ENCODE assay signal across 29 cellular contexts in the genomic region with DNA sequence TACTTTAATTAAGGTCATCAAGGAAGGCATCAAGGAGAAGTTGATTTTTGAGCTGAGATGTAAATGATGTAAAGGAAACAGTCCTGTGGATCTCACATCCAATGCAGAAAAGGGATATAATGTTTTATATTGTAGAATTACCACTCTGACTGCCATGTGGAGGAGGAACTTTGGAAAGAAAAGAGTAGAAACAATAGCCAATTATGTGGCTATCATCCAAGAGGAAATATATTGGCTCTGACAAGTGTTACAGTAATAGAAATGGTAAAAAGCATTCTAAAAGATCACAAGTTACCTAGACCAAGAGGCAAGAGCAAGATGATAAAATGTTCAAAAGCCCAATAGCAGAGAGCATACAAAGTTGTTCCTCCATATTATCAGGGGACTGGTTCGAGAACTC.
"Had no signal": no experiment of that assay in that cellular context is flagged by ENCODE, and none has a peak within 500 bp of the region (broad histone marks: within the 10 kb centered on the region; RNA-seq: fewer than 3 reads in every experiment).

No MANE protein-coding gene starts in this region.

- H3K9me3 Mint-ChIP-seq: effector memory CD8-positive, alpha-beta T cell had no signal

- H3K4me3 ChIP-seq: ascending aorta, breast epithelium, cardiac muscle cell, colonic mucosa, esophagus squamous epithelium had no signal

- H3K9me3 ChIP-seq: breast epithelium, colonic mucosa, esophagus squamous epithelium had no signal

- H3K27me3 Mint-ChIP-seq: activated CD4-positive, alpha-beta memory T cell treated with anti-CD3 and anti-CD28 coated beads for 36 hours; activated CD4-positive, alpha-beta T cell treated with anti-CD3 and anti-CD28 coated beads for 36 hours; activated CD4-positive, alpha-beta T cell treated with anti-CD3 and anti-CD28 coated beads, Interleukin-2, amount 10 ng/mL, durations not matched to agents 24 days and 14 days; activated CD8-positive, alpha-beta memory T cell treated with anti-CD3 and anti-CD28 coated beads, Interleukin-2, amount 10 ng/mL, durations not matched to agents 7 days and 5 days; activated naive CD4-positive, alpha-beta T cell treated with anti-CD3 and anti-CD28 coated beads, Interleukin-2, amount 10 ng/mL, durations not matched to agents 7 days and 5 days; activated naive CD8-positive, alpha-beta T cell treated with anti-CD3 and anti-CD28 coated beads, Interleukin-2, amount 10 ng/mL, durations not matched to agents 7 days and 5 days; effector memory CD8-positive, alpha-beta T cell had no signal

- H3K4me3 Mint-ChIP-seq: activated CD4-positive, alpha-beta memory T cell treated with anti-CD3 and anti-CD28 coated beads for 36 hours; activated CD4-positive, alpha-beta T cell treated with anti-CD3 and anti-CD28 coated beads for 36 hours; activated CD4-positive, alpha-beta T cell treated with anti-CD3 and anti-CD28 coated beads, Interleukin-2, amount 10 ng/mL, durations not matched to agents 24 days and 14 days; activated CD8-positive, alpha-beta memory T cell treated with anti-CD3 and anti-CD28 coated beads, Interleukin-2, amount 10 ng/mL, durations not matched to agents 7 days and 5 days; activated CD8-positive, alpha-beta T cell treated with anti-CD3 and anti-CD28 coated beads, Interleukin-2, amount 10 ng/mL, durations not matched to agents 7 days and 5 days; activated naive CD4-positive, alpha-beta T cell treated with anti-CD3 and anti-CD28 coated beads, Interleukin-2, amount 10 ng/mL, durations not matched to agents 7 days and 5 days; activated naive CD8-positive, alpha-beta T cell treated with anti-CD3 and anti-CD28 coated beads, Interleukin-2, amount 10 ng/mL, durations not matched to agents 7 days and 5 days; brain; effector memory CD8-positive, alpha-beta T cell had no signal

- H3K4me1 Mint-ChIP-seq: activated CD4-positive, alpha-beta T cell treated with anti-CD3 and anti-CD28 coated beads for 36 hours; activated naive CD4-positive, alpha-beta T cell treated with anti-CD3 and anti-CD28 coated beads, Interleukin-2, amount 10 ng/mL, durations not matched to agents 7 days and 5 days had no signal

- DNase-seq: activated CD4-positive, alpha-beta memory T cell treated with anti-CD3 and anti-CD28 coated beads for 36 hours; activated CD4-positive, alpha-beta T cell treated with anti-CD3 and anti-CD28 coated beads for 36 hours; activated CD4-positive, alpha-beta T cell treated with anti-CD3 and anti-CD28 coated beads, Interleukin-2, amount 10 ng/mL, durations not matched to agents 24 days and 14 days; activated CD4-positive, CD25-positive, alpha-beta regulatory T cell; activated CD4-positive, CD25-positive, alpha-beta regulatory T cell treated with anti-CD3 and anti-CD28 coated beads, Interleukin-2, amount 50 U/mL, for 72 hours; activated CD8-positive, alpha-beta memory T cell treated with anti-CD3 and anti-CD28 coated beads, Interleukin-2, amount 10 ng/mL, durations not matched to agents 7 days and 5 days; activated CD8-positive, alpha-beta memory T cell treated with anti-CD3 and anti-CD28 coated beads, Interleukin-2, amount 50 U/mL, for 4 hours; activated CD8-positive, alpha-beta T cell treated with anti-CD3 and anti-CD28 coated beads, Interleukin-2, amount 10 ng/mL, durations not matched to agents 7 days and 5 days; activated gamma-delta T cell; activated naive CD4-positive, alpha-beta T cell; activated naive CD4-positive, alpha-beta T cell treated with anti-CD3 and anti-CD28 coated beads, Interleukin-2, amount 10 ng/mL, durations not matched to agents 7 days and 5 days; activated naive CD8-positive, alpha-beta T cell treated with anti-CD3 and anti-CD28 coated beads, Interleukin-2, amount 10 ng/mL, durations not matched to agents 7 days and 5 days; activated T-cell treated with anti-CD3 and anti-CD28 coated beads, Interleukin-2, amount 50 U/mL, for 1 hour; activated T-cell treated with anti-CD3 and anti-CD28 coated beads, Interleukin-2, amount 50 U/mL, for 48 hours; central memory CD4-positive, alpha-beta T cell; cerebellar nuclear complex; colonic mucosa; effector CD4-positive, alpha-beta T cell; effector memory CD8-positive, alpha-beta T cell; esophagus squamous epithelium; foreskin fibroblast; head of caudate nucleus; T-helper 2 cell had no signal

- H3K4me1 ChIP-seq: ascending aorta, breast epithelium, colonic mucosa, esophagus squamous epithelium had no signal

- ATAC-seq: activated CD4-positive, alpha-beta T cell treated with anti-CD3 and anti-CD28 coated beads for 36 hours; activated CD8-positive, alpha-beta memory T cell treated with anti-CD3 and anti-CD28 coated beads, Interleukin-2, amount 10 ng/mL, durations not matched to agents 7 days and 5 days; activated CD8-positive, alpha-beta T cell treated with anti-CD3 and anti-CD28 coated beads, Interleukin-2, amount 10 ng/mL, durations not matched to agents 7 days and 5 days; activated naive CD4-positive, alpha-beta T cell treated with anti-CD3 and anti-CD28 coated beads, Interleukin-2, amount 50 U/mL, for 72 hours; effector memory CD8-positive, alpha-beta T cell had no signal

- H3K36me3 ChIP-seq: breast epithelium, colonic mucosa had no signal

- H3K27ac ChIP-seq: ascending aorta, breast epithelium, cardiac muscle cell, colonic mucosa, epithelial cell of prostate, esophagus squamous epithelium had no signal

- H3K27ac Mint-ChIP-seq: activated CD4-positive, alpha-beta memory T cell treated with anti-CD3 and anti-CD28 coated beads for 36 hours; activated CD4-positive, alpha-beta T cell treated with anti-CD3 and anti-CD28 coated beads for 36 hours; activated CD4-positive, alpha-beta T cell treated with anti-CD3 and anti-CD28 coated beads, Interleukin-2, amount 10 ng/mL, durations not matched to agents 24 days and 14 days; activated CD8-positive, alpha-beta memory T cell treated with anti-CD3 and anti-CD28 coated beads, Interleukin-2, amount 10 ng/mL, durations not matched to agents 7 days and 5 days; activated CD8-positive, alpha-beta T cell treated with anti-CD3 and anti-CD28 coated beads, Interleukin-2, amount 10 ng/mL, durations not matched to agents 7 days and 5 days; activated naive CD4-positive, alpha-beta T cell treated with anti-CD3 and anti-CD28 coated beads, Interleukin-2, amount 10 ng/mL, durations not matched to agents 7 days and 5 days; activated naive CD4-positive, alpha-beta T cell treated with anti-CD3 and anti-CD28 coated beads, Interleukin-2, amount 50 U/mL, for 72 hours; activated naive CD8-positive, alpha-beta T cell treated with anti-CD3 and anti-CD28 coated beads, Interleukin-2, amount 10 ng/mL, durations not matched to agents 7 days and 5 days; brain had no signal

- H3K27me3 ChIP-seq: ascending aorta, breast epithelium, cardiac muscle cell, colonic mucosa, esophagus squamous epithelium had no signal
